12 cellular contexts compared by ENCODE assay signal in genomic region chr6:106739387-106739786, GRCh38.
DNase-seq lines count a peak whose midpoint lies in the region; ATAC-seq and TF ChIP-seq lines count a peak whose summit lies in the region.
"Had no signal": no experiment of that assay in that cellular context is flagged by ENCODE, and none has a peak within 500 bp of the region (broad histone marks: within the 10 kb centered on the region; RNA-seq: fewer than 3 reads in every experiment).

No MANE protein-coding gene starts in this region.

- CTCF ChIA-PET in activated B cell treated with CpG ODN at 0.5 μM for 24 hours (lab: Charles Lee): no interaction called here

- no peaks in the 10 kb centered on the region for H3K27me3 ChIP-seq in sigmoid colon
- no peaks in the 10 kb centered on the region for H3K27me3 ChIP-seq in gastroesophageal sphincter
- H3K27me3 ChIP-seq: colonic mucosa had no signal

- H3K4me3 ChIP-seq in sigmoid colon (no peak overlapping the region), gastroesophageal sphincter (no peak overlapping the region)
- H3K4me3 ChIP-seq: colonic mucosa, SK-N-MC had no signal

- H3K27ac ChIP-seq in sigmoid colon (peak overlapping the region in 1 of 4 donors; percentile 41), gastroesophageal sphincter (no peak overlapping the region)
- H3K27ac ChIP-seq: SK-N-MC had no signal

- no peaks in the 10 kb centered on the region for H3K36me3 Mint-ChIP-seq in activated B cell treated with CpG ODN at 0.5 μM for 24 hours (ENCODE audit: low read depth)

- H3K36me3 ChIP-seq in sigmoid colon: no peaks in the 10 kb centered on the region
- no peaks in the 10 kb centered on the region for H3K36me3 ChIP-seq in gastroesophageal sphincter
- H3K36me3 ChIP-seq: colonic mucosa had no signal

- peak overlapping the region; percentile 73 for H3K27ac Mint-ChIP-seq in activated B cell treated with CpG ODN at 0.5 μM for 24 hours

- intact Hi-C loops in activated B cell treated with CpG ODN at 0.5 μM for 24 hours (cut with micrococcal nuclease) (loop anchor here (5.0 kb wide), 1 partner anchor 37 kb away; no protein-coding TSS in a partner anchor), left cardiac atrium (cut with DNase I) (no loop called here), sigmoid colon (cut with DNase I) (no loop called here)

- H3K9me3 ChIP-seq in sigmoid colon: peaks cover 0 to 3% (median under 1%) of the 10 kb centered on the region in 4 donors
- peaks cover 0 to 25% (median 0%) of the 10 kb centered on the region in 3 donors for H3K9me3 ChIP-seq in gastroesophageal sphincter
- H3K9me3 ChIP-seq: colonic mucosa had no signal

- DNase-seq in G401 (ENCODE audit: low spot score) (peak; percentile 44), activated B cell treated with CpG ODN at 0.5 μM for 24 hours (no peak), left cardiac atrium (peak; percentile 43), sigmoid colon (peak; percentile 68), GM03348 (ENCODE audit: low spot score) (no peak), T-helper 9 cell (no peak)
- DNase-seq: colonic mucosa, HCEC 1CT, NCI-H1694 had no signal

- TF ChIP-seq CTCF in activated B cell treated with CpG ODN at 0.5 μM for 24 hours (IDR thresholded peaks at IDR 0.05): no peak
- TF ChIP-seq CTCF in sigmoid colon (IDR thresholded peaks at IDR 0.05): no peak
- no peak for TF ChIP-seq CTCF in gastroesophageal sphincter (IDR thresholded peaks at IDR 0.05)

- POLR2A ChIA-PET in activated B cell treated with CpG ODN at 0.5 μM for 24 hours (lab: Charles Lee): no interaction called here

- H3K4me1 ChIP-seq in sigmoid colon: no peaks in the 10 kb centered on the region
- H3K4me1 ChIP-seq in gastroesophageal sphincter: no peaks in the 10 kb centered on the region

- no peak for TF ChIP-seq POLR2A in sigmoid colon (IDR thresholded peaks at IDR 0.05)
- TF ChIP-seq POLR2A in gastroesophageal sphincter (IDR thresholded peaks at IDR 0.05): no peak

- no peak overlapping the region for H3K4me3 Mint-ChIP-seq in activated B cell treated with CpG ODN at 0.5 μM for 24 hours

- H3K9me3 Mint-ChIP-seq in activated B cell treated with CpG ODN at 0.5 μM for 24 hours: peaks cover 4% of the 10 kb centered on the region

- ATAC-seq in activated B cell treated with CpG ODN at 0.5 μM for 24 hours (ENCODE audit: low read depth) (peak; percentile 50), left cardiac atrium (peak; percentile 94 to 95), GM21381 (IDR thresholded peaks at IDR 0.05; ENCODE audit: unreplicated experiment) (no peak), gastroesophageal sphincter (no peak)

- in situ Hi-C loops in G401 (cut with HindIII; ENCODE audit: low sequenced_read_pairs): no loop called here

- TF ChIP-seq EP300 in sigmoid colon (IDR thresholded peaks at IDR 0.05): no peak
- TF ChIP-seq EP300 in gastroesophageal sphincter (IDR thresholded peaks at IDR 0.05): no peak

- no peaks in the 10 kb centered on the region for H3K27me3 Mint-ChIP-seq in activated B cell treated with CpG ODN at 0.5 μM for 24 hours

- WGBS in sigmoid colon, 2 donors: 70 to 76% methylated on average over 5 of the region's 5 CpGs
- WGBS in gastroesophageal sphincter (ENCODE audit: low coverage in 1 of 2), 2 donors: 64 to 74% methylated on average over 3 to 4 of the region's 5 CpGs

- peaks cover 51% of the 10 kb centered on the region for H3K4me1 Mint-ChIP-seq in activated B cell treated with CpG ODN at 0.5 μM for 24 hours

Comparison
In these comparisons a context has a peak if more than half of its experiments do, and no peak if none do; other contexts are left out.
1. DNase-seq: peak in G401 (single experiment), left cardiac atrium (single experiment) and sigmoid colon (single experiment); none in activated B cell treated with CpG ODN at 0.5 μM for 24 hours (single experiment), GM03348 (single experiment) and T-helper 9 cell (single experiment).
2. ATAC-seq: peak in activated B cell treated with CpG ODN at 0.5 μM for 24 hours (single experiment) and left cardiac atrium (2 of 2); none in GM21381 (single experiment) and gastroesophageal sphincter (single experiment).